ENCODE assay signal across 1 cellular context in the genomic region with DNA sequence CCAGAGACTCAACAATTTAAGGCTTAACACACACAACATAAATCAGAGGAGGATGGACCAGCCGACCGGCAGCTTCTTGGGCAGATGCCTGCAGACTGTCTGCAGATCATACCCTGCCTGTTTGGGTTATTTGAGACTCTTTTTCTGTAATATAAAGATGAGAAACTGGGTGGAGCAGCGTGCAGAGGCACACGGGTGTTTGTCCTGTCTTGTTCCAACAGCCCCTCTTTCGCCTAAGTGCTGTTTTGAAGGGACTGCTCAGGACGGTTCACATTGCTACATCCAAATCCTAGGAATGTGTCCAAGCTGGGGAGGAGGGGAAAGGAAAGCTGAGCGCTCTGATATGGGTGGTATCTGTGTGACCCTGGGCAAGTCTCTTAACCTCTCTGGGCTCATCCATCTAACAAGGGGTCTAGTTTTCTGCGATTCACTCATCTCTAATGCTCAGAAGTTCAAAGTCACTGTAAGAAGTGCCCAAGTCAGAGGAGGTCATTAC.
TF ChIP-seq lines count a peak whose summit lies in the region.

No MANE protein-coding gene starts in this region.

TF ChIP-seq in IMR-90, 13 proteins besides CTCF, POLR2A, EP300 and RAD21:
- no peak for TF ChIP-seq RFX5 (IDR thresholded peaks at IDR 0.05; ENCODE audit: low read depth, low read length)
- no peak for TF ChIP-seq MXI1 (IDR thresholded peaks at IDR 0.05; ENCODE audit: borderline replicate concordance, low read depth, low read length)
- no peak for TF ChIP-seq BHLHE40 (IDR thresholded peaks at IDR 0.05; ENCODE audit: low read depth, low read length)
- TF ChIP-seq CHD1 (IDR thresholded peaks at IDR 0.05; ENCODE audit: low read depth, low read length): no peak
- TF ChIP-seq MAZ (IDR thresholded peaks at IDR 0.05; ENCODE audit: borderline replicate concordance, low read depth, low read length): no peak
- no peak for TF ChIP-seq MAFK (IDR thresholded peaks at IDR 0.05; ENCODE audit: low read depth, low read length)
- no peak for TF ChIP-seq RCOR1 (IDR thresholded peaks at IDR 0.05; ENCODE audit: insufficient replicate concordance, low read length)
- no peak for TF ChIP-seq FOS (IDR thresholded peaks at IDR 0.05; ENCODE audit: low read depth, low read length)
- TF ChIP-seq, protein P1, sequence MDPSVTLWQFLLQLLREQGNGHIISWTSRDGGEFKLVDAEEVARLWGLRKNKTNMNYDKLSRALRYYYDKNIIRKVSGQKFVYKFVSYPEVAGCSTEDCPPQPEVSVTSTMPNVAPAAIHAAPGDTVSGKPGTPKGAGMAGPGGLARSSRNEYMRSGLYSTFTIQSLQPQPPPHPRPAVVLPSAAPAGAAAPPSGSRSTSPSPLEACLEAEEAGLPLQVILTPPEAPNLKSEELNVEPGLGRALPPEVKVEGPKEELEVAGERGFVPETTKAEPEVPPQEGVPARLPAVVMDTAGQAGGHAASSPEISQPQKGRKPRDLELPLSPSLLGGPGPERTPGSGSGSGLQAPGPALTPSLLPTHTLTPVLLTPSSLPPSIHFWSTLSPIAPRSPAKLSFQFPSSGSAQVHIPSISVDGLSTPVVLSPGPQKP (IDR thresholded peaks at IDR 0.05; ENCODE audit: borderline replicate concordance, low read depth, low read length): no peak
- TF ChIP-seq, protein P2, sequence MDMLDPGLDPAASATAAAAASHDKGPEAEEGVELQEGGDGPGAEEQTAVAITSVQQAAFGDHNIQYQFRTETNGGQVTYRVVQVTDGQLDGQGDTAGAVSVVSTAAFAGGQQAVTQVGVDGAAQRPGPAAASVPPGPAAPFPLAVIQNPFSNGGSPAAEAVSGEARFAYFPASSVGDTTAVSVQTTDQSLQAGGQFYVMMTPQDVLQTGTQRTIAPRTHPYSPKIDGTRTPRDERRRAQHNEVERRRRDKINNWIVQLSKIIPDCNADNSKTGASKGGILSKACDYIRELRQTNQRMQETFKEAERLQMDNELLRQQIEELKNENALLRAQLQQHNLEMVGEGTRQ (IDR thresholded peaks at IDR 0.05; ENCODE audit: low read depth, low read length): no peak
- TF ChIP-seq CEBPB (IDR thresholded peaks at IDR 0.05; ENCODE audit: low read depth, low read length): no peak
- no peak for TF ChIP-seq NFE2L2 (IDR thresholded peaks at IDR 0.05; ENCODE audit: low read depth, low read length)
- no peak for TF ChIP-seq SMC3 (IDR thresholded peaks at IDR 0.05; ENCODE audit: low read depth, low read length)
TF ChIP-seq in IMR-90: peak in this region for 0.
